Comparison of ENCODE assay signal across 26 cellular contexts in the genomic region with DNA sequence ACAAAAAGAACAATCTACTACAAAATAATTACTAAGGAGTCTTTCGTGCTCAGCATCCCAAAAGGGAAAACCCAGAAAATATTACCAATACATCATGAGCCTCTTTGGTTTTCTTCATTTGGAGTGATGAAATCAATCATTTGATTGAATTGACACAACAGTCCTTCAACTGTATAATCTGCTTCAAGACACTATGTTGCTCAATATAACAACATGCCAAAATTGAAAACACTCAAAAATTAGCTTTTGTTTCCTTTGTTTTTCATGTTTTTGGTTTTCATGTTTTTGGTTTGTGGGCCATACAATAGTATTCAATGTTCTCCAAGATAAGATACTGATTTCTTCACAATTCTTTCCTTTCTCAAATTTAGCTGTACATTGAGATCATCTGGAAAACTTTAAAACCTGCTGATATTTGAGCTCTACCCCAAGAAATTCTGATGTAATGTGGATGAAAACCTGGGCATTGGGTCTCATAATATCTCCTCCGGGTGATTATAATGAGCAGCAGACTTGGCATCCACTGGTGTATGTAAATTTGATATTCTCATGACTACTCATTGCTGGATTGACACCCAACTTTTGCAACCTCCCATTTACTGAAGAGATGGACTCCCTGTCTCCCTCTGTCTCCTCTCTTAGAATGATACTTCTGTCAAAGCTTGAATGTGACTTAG. TPM values are rescaled to one million over a fixed set of nuclear protein-coding genes. Genes with fewer than 3 reads are reported as not detected.
"Had no signal": no experiment of that assay in that cellular context is flagged by ENCODE, and none has a peak within 500 bp of the region (broad histone marks: within the 10 kb centered on the region; RNA-seq: fewer than 3 reads in every experiment).

No MANE protein-coding gene starts in this region.

- DNase-seq: cortex of kidney; dorsolateral prefrontal cortex; effector CD4-positive, alpha-beta T cell; gastrocnemius medialis; head of caudate nucleus; left cardiac atrium; left lung; mammary epithelial cell; mesendoderm; midbrain; naive thymus-derived CD4-positive, alpha-beta T cell; stimulated activated CD4-positive, alpha-beta T cell treated with anti-CD3 and anti-CD28 coated beads, Interleukin-12 subunit alpha, Interleukin-12 subunit beta, amount 100 ng/mL, for 4 hours; stimulated activated CD4-positive, alpha-beta T cell treated with anti-CD3 and anti-CD28 coated beads, Interleukin-1b, Interleukin-23, amount 100 ng/mL, for 48 hours; stimulated activated CD4-positive, alpha-beta T cell treated with anti-CD3 and anti-CD28 coated beads, Interleukin-4, amount 100 ng/mL, for 1 hour; stimulated activated CD8-positive, alpha-beta memory T cell treated with anti-CD3 and anti-CD28 coated beads, Interleukin-4, amount 100 ng/mL, for 48 hours; stimulated activated naive CD4-positive, alpha-beta T cell; stimulated activated naive CD8-positive, alpha-beta T cell treated with anti-CD3 and anti-CD28 coated beads, Interleukin-15, amount 100 ng/mL, for 72 hours; transverse colon; upper lobe of right lung; uterus had no signal

- H3K4me3 ChIP-seq: dorsolateral prefrontal cortex, gastrocnemius medialis, left lung, neural progenitor cell, right atrium auricular region, smooth muscle cell, suprapubic skin, transverse colon, upper lobe of right lung, uterus had no signal

RNA-seq across cellular contexts. Expression of gene SOSTDC1, which starts 4.6 kb away (rescaled TPM):
- total RNA-seq: gastrocnemius medialis; glomerular endothelial cell; naive thymus-derived CD4-positive, alpha-beta T cell; osteoblast had no signal
